ENCODE assay signal across 32 cellular contexts in genomic region chr11:127818625-127819024, GRCh38.
"Had no signal": no experiment of that assay in that cellular context is flagged by ENCODE, and none has a peak within 500 bp of the region (broad histone marks: within the 10 kb centered on the region; RNA-seq: fewer than 3 reads in every experiment).

No MANE protein-coding gene starts in this region.

- H3K27me3 ChIP-seq: adrenal gland, body of pancreas, esophagus muscularis mucosa, foreskin keratinocyte, gastrocnemius medialis, heart left ventricle had no signal

- H3K27ac ChIP-seq: adrenal gland, body of pancreas, esophagus muscularis mucosa, foreskin keratinocyte, gastrocnemius medialis, heart left ventricle, WERI-Rb-1 had no signal

- H3K27ac Mint-ChIP-seq: activated CD4-positive, alpha-beta memory T cell treated with anti-CD3 and anti-CD28 coated beads, Interleukin-2, amount 10 ng/mL, durations not matched to agents 7 days and 5 days; activated naive CD4-positive, alpha-beta T cell treated with anti-CD3 and anti-CD28 coated beads for 36 hours; activated naive CD4-positive, alpha-beta T cell treated with anti-CD3 and anti-CD28 coated beads, Interleukin-2, amount 50 U/mL, for 24 hours; activated naive CD8-positive, alpha-beta T cell treated with anti-CD3 and anti-CD28 coated beads for 36 hours; activated naive CD8-positive, alpha-beta T cell treated with anti-CD3 and anti-CD28 coated beads, Interleukin-2, amount 50 U/mL, for 24 hours; activated T-helper 17 cell treated with anti-CD3 and anti-CD28 coated beads, Interleukin-2, amount 50 U/mL, for 72 hours; effector memory CD8-positive, alpha-beta T cell; T-helper 17 cell; T-helper 2 cell treated with Interferon-gamma antibody and Interleukin-4, amounts not matched to agents 5 μg/mL and 100 μg/mL, for 36 hours had no signal

- H3K36me3 ChIP-seq: adrenal gland, esophagus muscularis mucosa, gastrocnemius medialis, heart left ventricle, WERI-Rb-1 had no signal

- H3K27me3 Mint-ChIP-seq: activated CD4-positive, alpha-beta memory T cell treated with anti-CD3 and anti-CD28 coated beads, Interleukin-2, amount 10 ng/mL, durations not matched to agents 7 days and 5 days; activated T-helper 17 cell treated with anti-CD3 and anti-CD28 coated beads, Interleukin-2, amount 50 U/mL, for 72 hours had no signal

- DNase-seq: activated CD4-positive, alpha-beta memory T cell treated with anti-CD3 and anti-CD28 coated beads, Interleukin-2, amount 10 ng/mL, durations not matched to agents 7 days and 5 days; activated CD4-positive, alpha-beta T cell treated with anti-CD3 and anti-CD28 coated beads for 1 hour; activated CD4-positive, alpha-beta T cell treated with anti-CD3 and anti-CD28 coated beads for 4 hours; activated CD4-positive, alpha-beta T cell treated with anti-CD3 and anti-CD28 coated beads, Interleukin-2, amount 50 U/mL, for 1 hour; activated CD8-positive, alpha-beta memory T cell treated with anti-CD3 and anti-CD28 coated beads for 24 hours; activated effector memory CD4-positive, alpha-beta T cell treated with Interleukin-2 at 50 U/mL for 16 hours; activated gamma-delta T cell treated with Interleukin-2 at 50 U/mL for 16 hours; activated naive CD4-positive, alpha-beta T cell treated with anti-CD3 and anti-CD28 coated beads for 36 hours; activated naive CD8-positive, alpha-beta T cell treated with anti-CD3 and anti-CD28 coated beads for 36 hours; activated naive CD8-positive, alpha-beta T cell treated with anti-CD3 and anti-CD28 coated beads, Interleukin-2, amount 50 U/mL, for 24 hours; activated T-cell treated with anti-CD3 and anti-CD28 coated beads, Interleukin-2, amount 50 U/mL, for 4 hours; adrenal gland; amygdala; aorta; body of pancreas; cortex of kidney; dermis blood vessel endothelial cell; effector CD4-positive, alpha-beta T cell; effector memory CD8-positive, alpha-beta T cell; erythroblast; foreskin keratinocyte; gastrocnemius medialis; glutamatergic neuron; heart left ventricle; T-helper 1 cell; T-helper 17 cell; T1000; WERI-Rb-1 had no signal

- H3K4me1 Mint-ChIP-seq: activated CD4-positive, alpha-beta memory T cell treated with anti-CD3 and anti-CD28 coated beads, Interleukin-2, amount 10 ng/mL, durations not matched to agents 7 days and 5 days; activated naive CD4-positive, alpha-beta T cell treated with anti-CD3 and anti-CD28 coated beads, Interleukin-2, amount 50 U/mL, for 24 hours; activated naive CD8-positive, alpha-beta T cell treated with anti-CD3 and anti-CD28 coated beads for 36 hours; activated naive CD8-positive, alpha-beta T cell treated with anti-CD3 and anti-CD28 coated beads, Interleukin-2, amount 50 U/mL, for 24 hours; activated T-helper 17 cell treated with anti-CD3 and anti-CD28 coated beads, Interleukin-2, amount 50 U/mL, for 72 hours; T-helper 17 cell had no signal

- H3K4me3 ChIP-seq: adrenal gland, body of pancreas, esophagus muscularis mucosa, gastrocnemius medialis, heart left ventricle had no signal

- H3K9me3 Mint-ChIP-seq: activated CD4-positive, alpha-beta memory T cell treated with anti-CD3 and anti-CD28 coated beads, Interleukin-2, amount 10 ng/mL, durations not matched to agents 7 days and 5 days; activated naive CD4-positive, alpha-beta T cell treated with anti-CD3 and anti-CD28 coated beads for 36 hours; activated naive CD4-positive, alpha-beta T cell treated with anti-CD3 and anti-CD28 coated beads, Interleukin-2, amount 50 U/mL, for 24 hours; activated naive CD8-positive, alpha-beta T cell treated with anti-CD3 and anti-CD28 coated beads for 36 hours; activated naive CD8-positive, alpha-beta T cell treated with anti-CD3 and anti-CD28 coated beads, Interleukin-2, amount 50 U/mL, for 24 hours; activated T-cell treated with anti-CD3 and anti-CD28 coated beads, Interleukin-2, amount 50 U/mL, for 4 hours; activated T-helper 17 cell treated with anti-CD3 and anti-CD28 coated beads, Interleukin-2, amount 50 U/mL, for 72 hours; effector memory CD8-positive, alpha-beta T cell; T-helper 2 cell treated with Interferon-gamma antibody and Interleukin-4, amounts not matched to agents 5 μg/mL and 100 μg/mL, for 36 hours had no signal

- H3K4me3 Mint-ChIP-seq: activated CD4-positive, alpha-beta memory T cell treated with anti-CD3 and anti-CD28 coated beads, Interleukin-2, amount 10 ng/mL, durations not matched to agents 7 days and 5 days; activated naive CD4-positive, alpha-beta T cell treated with anti-CD3 and anti-CD28 coated beads for 36 hours; activated naive CD4-positive, alpha-beta T cell treated with anti-CD3 and anti-CD28 coated beads, Interleukin-2, amount 50 U/mL, for 24 hours; activated naive CD8-positive, alpha-beta T cell treated with anti-CD3 and anti-CD28 coated beads for 36 hours; activated naive CD8-positive, alpha-beta T cell treated with anti-CD3 and anti-CD28 coated beads, Interleukin-2, amount 50 U/mL, for 24 hours; activated T-cell treated with anti-CD3 and anti-CD28 coated beads, Interleukin-2, amount 50 U/mL, for 4 hours; activated T-helper 17 cell treated with anti-CD3 and anti-CD28 coated beads, Interleukin-2, amount 50 U/mL, for 72 hours; effector memory CD8-positive, alpha-beta T cell; T-helper 17 cell; T-helper 2 cell treated with Interferon-gamma antibody and Interleukin-4, amounts not matched to agents 5 μg/mL and 100 μg/mL, for 36 hours had no signal

- ATAC-seq: activated naive CD8-positive, alpha-beta T cell treated with anti-CD3 and anti-CD28 coated beads, Interleukin-2, amount 50 U/mL, for 24 hours; activated T-cell treated with anti-CD3 and anti-CD28 coated beads, Interleukin-2, amount 50 U/mL, for 4 hours; activated T-helper 17 cell treated with anti-CD3 and anti-CD28 coated beads, Interleukin-2, amount 50 U/mL, for 72 hours; body of pancreas; effector memory CD8-positive, alpha-beta T cell; foreskin keratinocyte; gastrocnemius medialis; heart left ventricle; T-helper 17 cell had no signal

- H3K36me3 Mint-ChIP-seq: activated naive CD4-positive, alpha-beta T cell treated with anti-CD3 and anti-CD28 coated beads, Interleukin-2, amount 50 U/mL, for 24 hours; activated naive CD8-positive, alpha-beta T cell treated with anti-CD3 and anti-CD28 coated beads for 36 hours had no signal

- H3K9me3 ChIP-seq: adrenal gland, body of pancreas, esophagus muscularis mucosa, gastrocnemius medialis, heart left ventricle had no signal

- H3K4me1 ChIP-seq: adrenal gland, body of pancreas, esophagus muscularis mucosa, foreskin keratinocyte, gastrocnemius medialis, heart left ventricle had no signal
